ENCODE assay signal across 12 cellular contexts in genomic region chr20:38001173-38001875, GRCh38. TPM values are rescaled to one million over a fixed set of nuclear protein-coding genes. Genes with fewer than 3 reads are reported as not detected.
DNase-seq lines count a peak whose midpoint lies in the region; ATAC-seq, FAIRE-seq and TF ChIP-seq lines count a peak whose summit lies in the region.
"Had no signal": no experiment of that assay in that cellular context is flagged by ENCODE, and none has a peak within 500 bp of the region (broad histone marks: within the 10 kb centered on the region; RNA-seq: fewer than 3 reads in every experiment).

No MANE protein-coding gene starts in this region.

- H3K36me3 Mint-ChIP-seq in activated T-cell treated with anti-CD3 and anti-CD28 coated beads, Interleukin-2, amount 50 U/mL, for 72 hours (ENCODE audit: insufficient read depth in 2 of 2): peaks cover 14 to 51% of the 10 kb centered on the region in 2 donors

- peak overlapping the region in 1 of 2 donors; percentile 69 for H3K4me3 Mint-ChIP-seq in activated T-cell treated with anti-CD3 and anti-CD28 coated beads, Interleukin-2, amount 50 U/mL, for 72 hours

- H3K27ac Mint-ChIP-seq in activated T-cell treated with anti-CD3 and anti-CD28 coated beads, Interleukin-2, amount 50 U/mL, for 72 hours: peak overlapping the region; percentile 68

- H3K27me3 ChIP-seq in foreskin keratinocyte: no peaks in the 10 kb centered on the region
- H3K27me3 ChIP-seq: dorsolateral prefrontal cortex had no signal

- peak overlapping the region; percentile 50 for H3K27ac ChIP-seq in foreskin keratinocyte

- ATAC-seq in activated T-cell treated with anti-CD3 and anti-CD28 coated beads, Interleukin-2, amount 50 U/mL, for 72 hours (replicated peaks in 1 of 2): peak; percentile 94 to 96
- peak; percentile 76 for ATAC-seq in foreskin keratinocyte
- no peak for ATAC-seq in GM18511 (IDR thresholded peaks at IDR 0.05; ENCODE audit: unreplicated experiment)
- ATAC-seq: mucosa of descending colon had no signal

- H3K4me1 Mint-ChIP-seq in activated T-cell treated with anti-CD3 and anti-CD28 coated beads, Interleukin-2, amount 50 U/mL, for 72 hours (ENCODE audit: low read depth): peaks cover 49% of the 10 kb centered on the region

- no peak for TF ChIP-seq CTCF in foreskin keratinocyte (conservative IDR thresholded peaks at IDR 0.05)

- no peak for TF ChIP-seq POLR2A in H54 (IDR thresholded peaks at IDR 0.05; ENCODE audit: low read depth, low read length)

- H3K27me3 Mint-ChIP-seq in activated T-cell treated with anti-CD3 and anti-CD28 coated beads, Interleukin-2, amount 50 U/mL, for 72 hours (ENCODE audit: low read depth): no peaks in the 10 kb centered on the region

- DNase-seq in AG08396 (ENCODE audit: low spot score): peak; percentile 87
- DNase-seq in H54 (ENCODE audit: insufficient read length, low spot score): peak; percentile 75
- DNase-seq in activated T-cell treated with anti-CD3 and anti-CD28 coated beads, Interleukin-2, amount 50 U/mL, for 72 hours: peak; percentile 39 to 43
- peak; percentile 20 to 61 for DNase-seq in foreskin keratinocyte
- no peak for DNase-seq in SW480 (ENCODE audit: low spot score)
- no peak for DNase-seq in NCI-H69 (lab: John Stamatoyannopoulos, UW)
- no peak for DNase-seq in activated effector memory CD4-positive, alpha-beta T cell treated with Interleukin-2 at 50 U/mL for 16 hours
- DNase-seq: activated gamma-delta T cell, dorsolateral prefrontal cortex, mucosa of descending colon, NCI-H1417 treated with DMSO at 0.1 percent for 48 hours had no signal

- no peaks in the 10 kb centered on the region for H3K9me3 Mint-ChIP-seq in activated T-cell treated with anti-CD3 and anti-CD28 coated beads, Interleukin-2, amount 50 U/mL, for 72 hours

- FAIRE-seq in H54 (lab: Jason Lieb, UNC): peak; percentile 41

- H3K4me1 ChIP-seq in foreskin keratinocyte: peaks cover 3% of the 10 kb centered on the region

RNA-seq across cellular contexts. Expression of gene TTI1, which starts 31.9 kb away (rescaled TPM):
- 10 to 100 TPM; 25.8 to 26.6 TPM for total RNA-seq in activated T-cell treated with anti-CD3 and anti-CD28 coated beads, Interleukin-2, amount 50 U/mL, for 72 hours
- 25.8 and 28.5 TPM in 2 replicates for total RNA-seq in foreskin keratinocyte
- 14.5 and 16.0 TPM in 2 replicates for polyA plus RNA-seq in foreskin keratinocyte

RNA-seq across cellular contexts. Expression of gene RPRD1B, which starts 32.2 kb away (rescaled TPM):
- 10 to 100 TPM; 33.3 to 52.3 TPM for total RNA-seq in activated T-cell treated with anti-CD3 and anti-CD28 coated beads, Interleukin-2, amount 50 U/mL, for 72 hours
- 17.5 and 18.8 TPM in 2 replicates for total RNA-seq in foreskin keratinocyte
- polyA plus RNA-seq in foreskin keratinocyte: 7.3 and 8.5 TPM in 2 replicates

Comparison
In these comparisons a context has a peak if more than half of its experiments do, and no peak if none do; other contexts are left out.
1. DNase-seq: peak in AG08396 (single experiment), H54 (single experiment), activated T-cell treated with anti-CD3 and anti-CD28 coated beads, Interleukin-2, amount 50 U/mL, for 72 hours (2 of 2) and foreskin keratinocyte (2 of 2); none in SW480 (single experiment), NCI-H69 (single experiment) and activated effector memory CD4-positive, alpha-beta T cell treated with Interleukin-2 at 50 U/mL for 16 hours (single experiment).